ENCODE assay signal across 15 cellular contexts in the genomic region with DNA sequence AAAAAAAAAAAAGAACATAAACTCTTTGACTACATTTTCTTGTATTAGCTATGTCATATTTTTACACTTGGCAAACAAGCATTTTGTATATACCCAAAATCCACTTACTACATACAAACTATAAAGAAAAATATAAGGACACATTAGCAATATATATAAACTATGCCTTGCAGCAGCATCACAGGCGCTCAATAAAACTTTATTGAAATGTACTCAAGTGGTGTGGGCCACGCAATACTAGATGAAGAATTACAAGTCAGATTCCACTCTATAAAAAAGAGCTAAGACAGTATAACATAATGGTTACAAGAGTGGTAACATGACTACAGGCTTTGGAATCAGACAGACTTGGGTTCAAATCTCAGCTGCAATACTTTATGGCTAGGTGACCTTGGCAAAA.
"Had no signal": no experiment of that assay in that cellular context is flagged by ENCODE, and none has a peak within 500 bp of the region (broad histone marks: within the 10 kb centered on the region; RNA-seq: fewer than 3 reads in every experiment).

No MANE protein-coding gene starts in this region.

- H3K27ac ChIP-seq: ascending aorta, lower lobe of right lung, stomach, thoracic aorta had no signal

- DNase-seq: activated CD4-positive, alpha-beta T cell treated with anti-CD3 and anti-CD28 coated beads, Interleukin-2, amount 50 U/mL, for 4 hours; activated naive CD4-positive, alpha-beta T cell treated with Interleukin-2 at 50 U/mL for 16 hours; activated T-cell treated with anti-CD3 and anti-CD28 coated beads for 4 hours; dorsolateral prefrontal cortex; erythroblast; left colon; lower lobe of right lung; midbrain; occipital lobe; stomach had no signal

- H3K4me3 ChIP-seq: ascending aorta, lower lobe of right lung, stomach, thoracic aorta had no signal

- H3K36me3 ChIP-seq: ascending aorta, lower lobe of right lung, thoracic aorta had no signal

- H3K9me3 ChIP-seq: ascending aorta, lower lobe of right lung, stomach, thoracic aorta had no signal

- ATAC-seq: activated CD4-positive, CD25-positive, alpha-beta regulatory T cell treated with anti-CD3 and anti-CD28 coated beads, Interleukin-2, amount 50 U/mL, for 24 hours; left colon; lower lobe of right lung; sciatic nerve had no signal

- H3K27me3 Mint-ChIP-seq: progenitor cell of endocrine pancreas had no signal

- H3K27me3 ChIP-seq: ascending aorta, dorsolateral prefrontal cortex, stomach had no signal
